Comparison of ENCODE assay signal across 2 cellular contexts in the genomic region with DNA sequence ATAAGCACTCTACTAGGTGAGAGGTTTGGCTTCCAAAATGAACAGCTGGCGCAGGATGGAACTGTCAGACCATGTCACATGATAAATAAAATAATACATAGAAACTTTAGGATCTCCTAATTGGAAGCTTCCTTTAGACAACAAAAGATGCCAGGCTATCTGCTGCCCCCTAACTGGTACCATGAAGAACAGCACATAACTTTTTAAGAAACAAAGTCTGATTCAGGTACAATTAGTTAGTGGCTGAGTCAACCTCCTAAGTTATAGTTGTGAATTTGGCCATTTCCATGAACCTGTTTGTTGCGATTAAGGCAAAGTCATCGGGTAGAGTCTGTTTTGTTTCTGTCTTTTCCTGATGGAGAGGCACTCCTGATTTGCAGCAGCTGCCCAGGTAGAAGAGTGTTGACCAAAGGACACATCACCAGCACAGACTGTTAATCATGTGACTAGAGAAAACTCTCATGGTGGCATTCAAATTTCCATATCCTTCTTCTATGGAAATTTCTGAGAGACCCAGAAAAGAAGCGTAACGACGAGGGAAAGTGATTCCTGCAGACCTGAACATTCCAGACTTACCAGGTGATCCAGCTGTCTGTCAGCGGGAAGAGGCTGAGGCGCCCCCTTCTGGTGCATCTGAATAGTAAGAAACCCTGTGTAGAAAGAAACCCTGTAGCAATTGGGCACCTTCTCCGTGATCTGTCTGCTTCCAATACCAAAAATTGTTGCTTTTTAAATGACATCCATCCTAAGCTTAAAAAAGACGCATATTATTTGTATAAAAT.
TF ChIP-seq lines count a peak whose summit lies in the region.

No MANE protein-coding gene starts in this region.

TF ChIP-seq in K562, 482 proteins besides CTCF, POLR2A, EP300 and RAD21:
- TF ChIP-seq, protein P1, sequence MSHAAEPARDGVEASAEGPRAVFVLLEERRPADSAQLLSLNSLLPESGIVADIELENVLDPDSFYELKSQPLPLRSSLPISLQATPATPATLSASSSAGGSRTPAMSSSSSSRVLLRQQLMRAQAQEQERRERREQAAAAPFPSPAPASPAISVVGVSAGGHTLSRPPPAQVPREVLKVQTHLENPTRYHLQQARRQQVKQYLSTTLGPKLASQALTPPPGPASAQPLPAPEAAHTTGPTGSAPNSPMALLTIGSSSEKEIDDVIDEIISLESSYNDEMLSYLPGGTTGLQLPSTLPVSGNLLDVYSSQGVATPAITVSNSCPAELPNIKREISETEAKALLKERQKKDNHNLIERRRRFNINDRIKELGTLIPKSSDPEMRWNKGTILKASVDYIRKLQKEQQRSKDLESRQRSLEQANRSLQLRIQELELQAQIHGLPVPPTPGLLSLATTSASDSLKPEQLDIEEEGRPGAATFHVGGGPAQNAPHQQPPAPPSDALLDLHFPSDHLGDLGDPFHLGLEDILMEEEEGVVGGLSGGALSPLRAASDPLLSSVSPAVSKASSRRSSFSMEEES (CRISPR knock-in tag; IDR thresholded peaks at IDR 0.05): peak; percentile 33; the same call in 1 of the 2 replicates
- TF ChIP-seq, protein P2, sequence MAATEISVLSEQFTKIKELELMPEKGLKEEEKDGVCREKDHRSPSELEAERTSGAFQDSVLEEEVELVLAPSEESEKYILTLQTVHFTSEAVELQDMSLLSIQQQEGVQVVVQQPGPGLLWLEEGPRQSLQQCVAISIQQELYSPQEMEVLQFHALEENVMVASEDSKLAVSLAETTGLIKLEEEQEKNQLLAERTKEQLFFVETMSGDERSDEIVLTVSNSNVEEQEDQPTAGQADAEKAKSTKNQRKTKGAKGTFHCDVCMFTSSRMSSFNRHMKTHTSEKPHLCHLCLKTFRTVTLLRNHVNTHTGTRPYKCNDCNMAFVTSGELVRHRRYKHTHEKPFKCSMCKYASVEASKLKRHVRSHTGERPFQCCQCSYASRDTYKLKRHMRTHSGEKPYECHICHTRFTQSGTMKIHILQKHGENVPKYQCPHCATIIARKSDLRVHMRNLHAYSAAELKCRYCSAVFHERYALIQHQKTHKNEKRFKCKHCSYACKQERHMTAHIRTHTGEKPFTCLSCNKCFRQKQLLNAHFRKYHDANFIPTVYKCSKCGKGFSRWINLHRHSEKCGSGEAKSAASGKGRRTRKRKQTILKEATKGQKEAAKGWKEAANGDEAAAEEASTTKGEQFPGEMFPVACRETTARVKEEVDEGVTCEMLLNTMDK (IDR thresholded peaks at IDR 0.05; ENCODE audit: borderline replicate concordance, insufficient read depth, low read depth, low read length, poor library complexity, severe bottlenecking): peak; percentile 76
- no peak for TF ChIP-seq COPS2 (conservative IDR thresholded peaks at IDR 0.05)

TF ChIP-seq in HepG2, 621 proteins besides CTCF, POLR2A, EP300 and RAD21:
- TF ChIP-seq ZNF432 (CRISPR knock-in tag; IDR thresholded peaks at IDR 0.05; ENCODE audit: borderline replicate concordance) (no peak), POLR2G (IDR thresholded peaks at IDR 0.05; ENCODE audit: low read depth, low read length) (no peak), ZNF816 (CRISPR knock-in tag; IDR thresholded peaks at IDR 0.05; ENCODE audit: borderline replicate concordance) (no peak), STAG1 (CRISPR knock-in tag; IDR thresholded peaks at IDR 0.05) (peak; percentile 24; the same call in 1 of the 2 replicates)
